8 cellular contexts compared by ENCODE assay signal in the genomic region with DNA sequence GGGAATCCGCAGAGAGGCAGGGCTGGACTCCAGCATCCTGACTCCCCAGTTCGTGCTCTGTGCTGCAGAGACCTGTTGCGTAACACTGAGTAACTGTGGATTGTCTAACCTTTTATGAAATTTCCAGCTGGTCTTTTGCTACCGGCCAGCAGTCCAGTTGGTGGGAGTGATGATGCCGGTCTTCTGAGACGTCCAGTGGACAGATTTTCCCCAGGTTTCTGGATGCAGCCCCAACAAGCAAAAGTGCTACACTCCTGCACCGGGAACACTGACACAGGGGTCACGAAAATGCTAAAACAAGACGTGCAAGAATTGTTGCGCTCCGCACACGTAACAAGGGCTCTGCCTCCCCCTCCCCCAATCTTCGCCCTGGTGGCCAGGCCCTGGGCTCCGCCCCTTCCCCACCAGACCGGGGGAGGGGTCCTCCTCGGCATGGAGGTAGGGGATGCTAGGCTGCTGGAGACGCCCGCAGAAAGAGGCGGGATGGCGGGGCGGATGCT. TPM values are rescaled to one million over a fixed set of nuclear protein-coding genes. Genes with fewer than 3 reads are reported as not detected.
DNase-seq lines count a peak whose midpoint lies in the region; ATAC-seq, FAIRE-seq and TF ChIP-seq lines count a peak whose summit lies in the region.

No MANE protein-coding gene starts in this region.

- intact Hi-C loops in Caco-2 (cut with micrococcal nuclease; ENCODE audit: unreplicated experiment) (no loop called here), GM12878 (cut with micrococcal nuclease; ENCODE audit: unreplicated experiment) (no loop called here), kidney (cut with DNase I) (no loop called here)

- DNase-seq in Caco-2 (no peak), MG63 (peak; percentile 70), GM12878 (ENCODE audit: low read depth, low spot score) (no peak), kidney (no peak), SHP77 (lab: John Stamatoyannopoulos, UW) (no peak), NK-92 (lab: John Stamatoyannopoulos, UW; ENCODE audit: unreplicated experiment) (no peak)
- DNase-seq in central memory CD4-positive, alpha-beta T cell, result no peak

- H3K9me3 ChIP-seq in Caco-2 (no peaks in the 10 kb centered on the region), MG63 (no peaks in the 10 kb centered on the region), GM12878 (replicated peaks; ENCODE audit: control insufficient read depth, insufficient read depth, low read length) (no peaks in the 10 kb centered on the region), kidney (ENCODE audit: control insufficient read depth in 1 of 2, low read length in 2 of 2) (no peaks in the 10 kb centered on the region)

- peak overlapping the region; percentile 77 for H3K4me2 ChIP-seq in GM12878 (ENCODE audit: control insufficient read depth, insufficient read depth)

- H3K9me3 Mint-ChIP-seq in Caco-2 (ENCODE audit: unreplicated experiment), result no peaks in the 10 kb centered on the region
- no peaks in the 10 kb centered on the region for H3K9me3 Mint-ChIP-seq in stimulated activated memory B cell treated with anti-CD40 and anti-IgM and Interleukin-4, amounts not matched to agents 10 μg/mL and 1 μg/mL and 100 μg/mL, for 72 hours

- ATAC-seq in GM12878, result no peak
- peak; percentile 10 for ATAC-seq in stimulated activated memory B cell treated with anti-CD40 and anti-IgM and Interleukin-4, amounts not matched to agents 10 μg/mL and 1 μg/mL and 100 μg/mL, for 72 hours

- CTCF ChIA-PET in Caco-2 (lab: Charles Lee) (no interaction called here), GM12878 (lab: Yijun Ruan, JAX) (no interaction called here)

- 35% methylated on average over 18 of the region's 21 CpGs for WGBS in GM12878 (ENCODE audit: insufficient coverage, insufficient replicate concordance, low lambda C conversion rate, missing lambda C conversion rate)

- H3K4me1 ChIP-seq in Caco-2, result peaks cover 6% of the 10 kb centered on the region
- H3K4me1 ChIP-seq in GM12878 (ENCODE audit: control insufficient read depth, insufficient read depth, low read length), result 0 out of 2 replicates have a peak, but pooled peaks cover 3% of the 10 kb centered on the region
- peaks cover 5 to 14% of the 10 kb centered on the region in 2 donors for H3K4me1 ChIP-seq in kidney (ENCODE audit: control insufficient read depth in 1 of 2, insufficient read depth in 1 of 2, low read depth in 1 of 2, low read length in 2 of 2)

- H3K27me3 Mint-ChIP-seq in Caco-2 (ENCODE audit: insufficient read depth, unreplicated experiment), result peaks cover 5% of the 10 kb centered on the region
- H3K27me3 Mint-ChIP-seq in stimulated activated memory B cell treated with anti-CD40 and anti-IgM and Interleukin-4, amounts not matched to agents 10 μg/mL and 1 μg/mL and 100 μg/mL, for 72 hours, result peaks cover 45% of the 10 kb centered on the region

- H3K9ac ChIP-seq in GM12878 (ENCODE audit: control insufficient read depth, insufficient read depth, low read length) (no peak overlapping the region), kidney (ENCODE audit: low read length in 2 of 2) (no peak overlapping the region)

- TF ChIP-seq POLR2A in GM12878 (IDR thresholded peaks at IDR 0.05; ENCODE audit: low read depth, low read length), result no peak

- H3K27me3 ChIP-seq in Caco-2 (replicated peaks; ENCODE audit: control insufficient read depth, insufficient read depth, low read length) (no peaks in the 10 kb centered on the region), MG63 (no peaks in the 10 kb centered on the region), GM12878 (replicated peaks in 1 of 2; ENCODE audit: control insufficient read depth in 2 of 2, insufficient read depth in 2 of 2, low read length in 1 of 2) (peaks cover 0 to 9% of the 10 kb centered on the region in 2 experiments; a peak in 3 of 4 replicates)

- TF ChIP-seq CTCF in Caco-2 (IDR thresholded peaks at IDR 0.05; ENCODE audit: insufficient read depth in 1 of 2, low read depth in 1 of 2, low read length in 1 of 2, severe bottlenecking in 1 of 2, unreplicated experiment in 1 of 2), result no peak
- TF ChIP-seq CTCF in GM12878 (IDR thresholded peaks at IDR 0.05 in 2 of 3, conservative IDR thresholded peaks at IDR 0.05 in 1 of 3; ENCODE audit: control insufficient read depth in 2 of 3, extremely low read depth in 1 of 3, insufficient read depth in 1 of 3, low read depth in 3 of 3, low read length in 3 of 3), result no peak
- TF ChIP-seq CTCF in kidney (IDR thresholded peaks at IDR 0.05; ENCODE audit: borderline replicate concordance, extremely low read depth, insufficient read depth), result no peak

- peak overlapping the region; percentile 86 for H3K4me3 Mint-ChIP-seq in Caco-2 (ENCODE audit: unreplicated experiment)
- peak overlapping the region; percentile 82 for H3K4me3 Mint-ChIP-seq in stimulated activated memory B cell treated with anti-CD40 and anti-IgM and Interleukin-4, amounts not matched to agents 10 μg/mL and 1 μg/mL and 100 μg/mL, for 72 hours

- FAIRE-seq in GM12878 (lab: Jason Lieb, UNC), result no peak
- FAIRE-seq in kidney (lab: Jason Lieb, UNC), result no peak

- no peaks in the 10 kb centered on the region for H4K20me1 ChIP-seq in GM12878 (ENCODE audit: control insufficient read depth, insufficient read depth)

- no peaks in the 10 kb centered on the region for H3K79me2 ChIP-seq in GM12878 (ENCODE audit: control insufficient read depth, insufficient read depth, low read length)

- BruUV-seq in Caco-2 (replicated peaks; lab: Mats Ljungman, UMichigan) (no TSS peak), GM12878 (replicated peaks; lab: Mats Ljungman, UMichigan) (no TSS peak)

- H3K4me1 Mint-ChIP-seq in Caco-2 (ENCODE audit: low read depth, unreplicated experiment), result peaks cover 5% of the 10 kb centered on the region
- H3K4me1 Mint-ChIP-seq in stimulated activated memory B cell treated with anti-CD40 and anti-IgM and Interleukin-4, amounts not matched to agents 10 μg/mL and 1 μg/mL and 100 μg/mL, for 72 hours, result peaks cover 29% of the 10 kb centered on the region

- TF ChIP-seq RAD21 in GM12878 (IDR thresholded peaks at IDR 0.05; ENCODE audit: insufficient read depth, low read depth, low read length), result no peak

- no peak for TF ChIP-seq EP300 in GM12878 (IDR thresholded peaks at IDR 0.05; ENCODE audit: borderline replicate concordance in 1 of 2, control insufficient read depth in 1 of 2, low read depth in 2 of 2, low read length in 2 of 2)

- RAD21 ChIA-PET in GM12878 (lab: Charles Lee; ENCODE audit: unreplicated experiment), result no interaction called here

- H3K27ac ChIP-seq in GM12878 (ENCODE audit: control insufficient read depth, insufficient read depth) (no peak overlapping the region), kidney (ENCODE audit: low read depth in 2 of 2, low read length in 2 of 2) (peak overlapping the region; percentile 74 to 79)

- in situ Hi-C loops in GM12878 (cut with MboI), result no loop called here

- no peak overlapping the region for H2AFZ ChIP-seq in GM12878 (ENCODE audit: control insufficient read depth, low read depth, low read length)

- POLR2A ChIA-PET in Caco-2 (lab: Charles Lee), result no interaction called here
- POLR2A ChIA-PET in GM12878 (lab: Charles Lee), result no interaction called here

- H3K36me3 Mint-ChIP-seq in Caco-2 (ENCODE audit: insufficient read depth, unreplicated experiment), result peaks cover 13% of the 10 kb centered on the region
- H3K36me3 Mint-ChIP-seq in stimulated activated memory B cell treated with anti-CD40 and anti-IgM and Interleukin-4, amounts not matched to agents 10 μg/mL and 1 μg/mL and 100 μg/mL, for 72 hours, result peaks cover 6% of the 10 kb centered on the region

- H3K36me3 ChIP-seq in Caco-2 (ENCODE audit: control insufficient read depth, insufficient read depth, low read length), result no peaks in the 10 kb centered on the region; the same call in 1 of the 2 replicates
- peaks cover 16% of the 10 kb centered on the region for H3K36me3 ChIP-seq in MG63
- no peaks in the 10 kb centered on the region for H3K36me3 ChIP-seq in GM12878 (ENCODE audit: control insufficient read depth in 2 of 2, insufficient read depth in 2 of 2, low read length in 1 of 2)
- no peaks in the 10 kb centered on the region for H3K36me3 ChIP-seq in kidney (ENCODE audit: control insufficient read depth in 1 of 2, insufficient read depth in 2 of 2, low read length in 2 of 2)

- SMC1A ChIA-PET in GM12878 (lab: Charles Lee; ENCODE audit: uncharacterized antibody, unreplicated experiment), result no interaction called here

- no peak overlapping the region for H3K27ac Mint-ChIP-seq in Caco-2 (ENCODE audit: unreplicated experiment)
- peak overlapping the region; percentile 81 for H3K27ac Mint-ChIP-seq in stimulated activated memory B cell treated with anti-CD40 and anti-IgM and Interleukin-4, amounts not matched to agents 10 μg/mL and 1 μg/mL and 100 μg/mL, for 72 hours

- H3K4me3 ChIP-seq in Caco-2 (ENCODE audit: low read depth, low read length), result peak overlapping the region; percentile 50
- H3K4me3 ChIP-seq in MG63, result peak overlapping the region; percentile 69
- 0 out of 2 replicates have a peak overlapping the region, but pooled peaks have one; percentile 64 for H3K4me3 ChIP-seq in GM12878
- peak overlapping the region; percentile 41 to 57 for H3K4me3 ChIP-seq in kidney (ENCODE audit: low read length in 2 of 2)

TF ChIP-seq in GM12878, 131 proteins besides CTCF, POLR2A, EP300 and RAD21 (continues in another document):
- TF ChIP-seq RUNX3 (IDR thresholded peaks at IDR 0.05; ENCODE audit: low read length) (no peak), RFX5 (IDR thresholded peaks at IDR 0.05; ENCODE audit: low read depth, low read length) (no peak), PML (IDR thresholded peaks at IDR 0.05; ENCODE audit: low read length) (no peak), HDAC6 (IDR thresholded peaks at IDR 0.05; ENCODE audit: unreplicated experiment) (no peak)

RNA-seq across cellular contexts. Expression of a gene that starts 0.7 kb away (rescaled TPM):
- total RNA-seq in Caco-2 (2022) (5.7 and 7.0 TPM in 2 replicates), GM12878 (2014; rRNA removed) (0.33 and 0.96 TPM in 2 replicates), GM12878 (2014; rRNA removed; fragmentation: Illumina TruSeq; extraction: Trizol) (0.18 and 0.23 TPM in 2 replicates), GM12878 (2021) (0.87 and 1.2 TPM in 2 replicates), kidney (23.7 TPM)
- 61.4 and 65.1 TPM in 2 replicates for total RNA-seq in MG63 (2014; rRNA removed; shearing (Covaris generic); ENCODE audit: low replicate concordance)
- 0.29 and 0.59 TPM in 2 replicates for total RNA-seq in GM12878 (2013; cell fraction: nucleolus; rRNA removed)
- polyA plus RNA-seq in GM12878 (2011; ENCODE audit: low read depth), result 0.72 TPM
- polyA plus RNA-seq in GM12878 (2011; rRNA removed) (0.06 and 0.19 TPM in 2 replicates), GM12878 (2014; fragmentation: Illumina TruSeq; extraction: Trizol) (0.29 TPM in 1 of 2 replicates, not detected in the other), GM12878 (2014; fragmentation: Nextera tagmentation; extraction: Ambion mirVana) (under 1 TPM in 1 of 2 experiments, not detected in 1; 0.04 TPM), GM12878 (2014; rRNA removed) (0.50 and 0.76 TPM in 2 replicates), GM12878 (2016; fragmentation: Nextera tagmentation; extraction: Ambion mirVana) (under 1 TPM; 0.30 to 0.46 TPM), kidney (ENCODE audit: insufficient read depth, low read depth, low replicate concordance) (18.0 TPM)
- polyA plus RNA-seq in GM12878 (2011; cell fraction: cytosol; rRNA removed), result 0.12 and 0.22 TPM in 2 replicates
- 1.3 and 1.8 TPM in 2 replicates for polyA plus RNA-seq in GM12878 (2011; cell fraction: nucleus; rRNA removed)
- 1.1 and 1.7 TPM in 2 replicates for polyA plus RNA-seq in GM12878 (2012)
- polyA minus RNA-seq in GM12878 (2011; rRNA and poly(A)+ RNA removed), result 0.22 and 0.82 TPM in 2 replicates
- 0.27 and 0.42 TPM in 2 replicates for polyA minus RNA-seq in GM12878 (2011; cell fraction: cytosol; rRNA and poly(A)+ RNA removed)
- polyA minus RNA-seq in GM12878 (2011; cell fraction: nucleus; rRNA and poly(A)+ RNA removed), result 0.36 and 0.86 TPM in 2 replicates
